In the genomic region with DNA sequence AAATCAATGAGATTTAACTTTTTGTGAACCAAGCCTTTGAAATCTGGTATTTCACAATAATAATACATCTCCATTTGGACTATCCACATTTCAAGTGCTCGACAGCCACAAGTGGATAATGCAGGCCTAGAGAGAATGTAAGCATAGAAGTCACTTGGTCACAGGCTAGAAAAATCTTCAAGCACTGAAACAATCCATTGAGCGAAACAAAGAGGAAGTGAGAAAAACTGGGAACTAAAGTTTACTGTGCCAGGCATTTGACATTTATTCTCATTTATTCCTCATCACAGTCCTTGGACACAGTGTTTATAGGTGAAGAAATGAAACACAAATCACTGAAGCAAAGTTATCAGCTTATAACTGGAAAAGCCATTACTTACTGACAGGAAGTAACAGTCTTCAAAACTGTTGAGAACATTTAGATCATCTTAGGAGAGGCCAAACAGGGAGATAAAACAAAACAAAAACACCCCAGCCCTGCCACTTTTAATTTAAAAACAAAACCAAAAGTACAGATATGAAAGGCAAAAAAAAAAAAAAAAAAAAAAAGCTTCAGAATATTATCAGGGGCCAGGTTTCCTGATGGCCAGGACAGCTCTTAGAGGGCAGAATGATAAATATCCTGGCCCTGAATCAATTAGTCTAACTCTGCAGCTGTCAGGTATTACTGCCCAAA, we compare ENCODE assay signal across 10 cellular contexts. TPM values are rescaled to one million over a fixed set of nuclear protein-coding genes. Genes with fewer than 3 reads are reported as not detected.
A peak's percentile ranks its signal among the peaks of the same experiment; 100 is the strongest.
DNase-seq lines count a peak whose midpoint lies in the region; ATAC-seq, FAIRE-seq and TF ChIP-seq lines count a peak whose summit lies in the region.
"Had no signal": no experiment of that assay in that cellular context is flagged by ENCODE, and none has a peak within 500 bp of the region (broad histone marks: within the 10 kb centered on the region; RNA-seq: fewer than 3 reads in every experiment).

No MANE protein-coding gene starts in this region.

- no peak for ATAC-seq in activated naive CD4-positive, alpha-beta T cell treated with anti-CD3 and anti-CD28 coated beads, Interleukin-2, amount 50 U/mL, for 72 hours
- ATAC-seq in K562 (peak; percentile 70), HG03378 (IDR thresholded peaks at IDR 0.05; ENCODE audit: unreplicated experiment) (no peak)

- in situ Hi-C loops in KBM-7 (cut with MboI; ENCODE audit: low pct_unique_long_range_greater_than_20kb, low sequenced_read_pairs) (no loop called here), K562 (cut with MboI) (no loop called here), transverse colon (cut with MboI; ENCODE audit: low pct_ligation_motif_present in 1 of 4, low pct_unique_long_range_greater_than_20kb in 1 of 4, low sequenced_read_pairs in 3 of 4) (no loop called here)

- H3K9me3 Mint-ChIP-seq in activated naive CD4-positive, alpha-beta T cell treated with anti-CD3 and anti-CD28 coated beads, Interleukin-2, amount 10 ng/mL, durations not matched to agents 7 days and 5 days = no peaks in the 10 kb centered on the region
- no peaks in the 10 kb centered on the region for H3K9me3 Mint-ChIP-seq in activated naive CD4-positive, alpha-beta T cell treated with anti-CD3 and anti-CD28 coated beads, Interleukin-2, amount 50 U/mL, for 72 hours

- H3K9me3 ChIP-seq in K562 (replicated peaks; ENCODE audit: control insufficient read depth, insufficient read depth, low read depth, low read length) = no peaks in the 10 kb centered on the region
- H3K9me3 ChIP-seq in transverse colon = no peaks in the 10 kb centered on the region

- peaks cover 20% of the 10 kb centered on the region for H3K4me1 Mint-ChIP-seq in activated naive CD4-positive, alpha-beta T cell treated with anti-CD3 and anti-CD28 coated beads, Interleukin-2, amount 10 ng/mL, durations not matched to agents 7 days and 5 days

- H3K27me3 ChIP-seq in K562 (ENCODE audit: control insufficient read depth in 2 of 2, insufficient read depth in 2 of 2, low read length in 2 of 2) (no peaks in the 10 kb centered on the region), transverse colon (no peaks in the 10 kb centered on the region)

- H3K4me3 ChIP-seq in K562 (no peak overlapping the region), transverse colon (no peak overlapping the region)

- TF ChIP-seq EP300 in K562 (IDR thresholded peaks at IDR 0.05; ENCODE audit: low read length) = no peak
- no peak for TF ChIP-seq EP300 in transverse colon (IDR thresholded peaks at IDR 0.05; ENCODE audit: low read depth)

- CTCF ChIA-PET in activated naive CD4-positive, alpha-beta T cell treated with anti-CD3 and anti-CD28 coated beads, Interleukin-2, amount 10 ng/mL, durations not matched to agents 7 days and 5 days (lab: Charles Lee) = interaction anchor here (1.0 kb wide), 1 partner anchor 180 kb away, joined by 4 read pairs; no protein-coding TSS in a partner anchor
- CTCF ChIA-PET in K562 (lab: Yijun Ruan, JAX; ENCODE audit: low intra/inter-chr PET ratio) = interaction anchor here (0.6 kb wide), 2 partner anchors 45 to 175 kb away, joined by 4 to 5 read pairs; no protein-coding TSS in a partner anchor

- TF ChIP-seq CTCF in K562 (IDR thresholded peaks at IDR 0.05 in 2 of 3, conservative IDR thresholded peaks at IDR 0.05 in 1 of 3; ENCODE audit: insufficient read depth in 2 of 3, low read depth in 1 of 3, low read length in 3 of 3) (no peak), transverse colon (IDR thresholded peaks at IDR 0.05) (no peak)

- no TSS peak for BruUV-seq in K562 (replicated peaks; lab: Mats Ljungman, UMichigan)

- H3K4me1 ChIP-seq in K562 (replicated peaks in 1 of 2; ENCODE audit: control insufficient read depth in 2 of 2, insufficient read depth in 2 of 2, low read length in 2 of 2) = peaks cover 0 to 14% of the 10 kb centered on the region in 2 experiments; a peak in 3 of 5 replicates
- peaks cover 0 to 10% (median 3%) of the 10 kb centered on the region in 4 donors for H3K4me1 ChIP-seq in transverse colon

- no peak for DNase-seq in activated naive CD4-positive, alpha-beta T cell treated with anti-CD3 and anti-CD28 coated beads, Interleukin-2, amount 10 ng/mL, durations not matched to agents 7 days and 5 days
- DNase-seq in activated naive CD4-positive, alpha-beta T cell treated with anti-CD3 and anti-CD28 coated beads, Interleukin-2, amount 50 U/mL, for 72 hours (ENCODE audit: low spot score in 2 of 2) = no peak
- DNase-seq in KBM-7 (peak; percentile 34), K562 (ENCODE audit: extremely low read depth in 1 of 4, low spot score in 3 of 4) (no peak), transverse colon (no peak), NCI-H2196 (lab: John Stamatoyannopoulos, UW; ENCODE audit: unreplicated experiment) (no peak), 8988T (no peak)
- DNase-seq: NCI-H1930 had no signal

- no peaks in the 10 kb centered on the region for H3K9me1 ChIP-seq in K562 (ENCODE audit: control insufficient read depth, insufficient read depth, low read length)

- peak overlapping the region; percentile 2 for H3K4me3 Mint-ChIP-seq in activated naive CD4-positive, alpha-beta T cell treated with anti-CD3 and anti-CD28 coated beads, Interleukin-2, amount 10 ng/mL, durations not matched to agents 7 days and 5 days

- H3K27ac ChIP-seq in K562 (ENCODE audit: extremely low read depth, low read depth, low read length) (peak overlapping the region; percentile 23; the same call in 1 of the 3 replicates), transverse colon (peak overlapping the region in 3 of 4 donors; percentile 30 to 41 (median 40))

- H3K9ac ChIP-seq in K562 (ENCODE audit: insufficient read depth in 1 of 2, low read depth in 2 of 2, low read length in 2 of 2) = no peak overlapping the region

- peaks cover 15% of the 10 kb centered on the region for H3K36me3 ChIP-seq in K562 (ENCODE audit: control insufficient read depth, insufficient read depth, low read length)
- H3K36me3 ChIP-seq in transverse colon = peaks cover 0 to 10% (median 0%) of the 10 kb centered on the region in 4 donors

- TF ChIP-seq POLR2A in K562 (conservative IDR thresholded peaks at IDR 0.05) (no peak), transverse colon (IDR thresholded peaks at IDR 0.05) (no peak)

- no peaks in the 10 kb centered on the region for H4K20me1 ChIP-seq in K562 (replicated peaks; ENCODE audit: control insufficient read depth, insufficient read depth, low read length)

- no peak overlapping the region; the same call in 1 of the 2 replicates for H3K4me2 ChIP-seq in K562 (ENCODE audit: insufficient read depth, low read length)

- no peak for TF ChIP-seq RAD21 in K562 (CRISPR knock-in tag; conservative IDR thresholded peaks at IDR 0.05 in 1 of 2, IDR thresholded peaks at IDR 0.05 in 1 of 2)

- H3K27ac Mint-ChIP-seq in activated naive CD4-positive, alpha-beta T cell treated with anti-CD3 and anti-CD28 coated beads, Interleukin-2, amount 10 ng/mL, durations not matched to agents 7 days and 5 days = peak overlapping the region; percentile 93
- peak overlapping the region in 1 of 2 donors; percentile 60 for H3K27ac Mint-ChIP-seq in activated naive CD4-positive, alpha-beta T cell treated with anti-CD3 and anti-CD28 coated beads, Interleukin-2, amount 50 U/mL, for 72 hours

- intact Hi-C loops in K562 (cut with micrococcal nuclease) (no loop called here), transverse colon (cut with DNase I; ENCODE audit: low total_unique reads) (no loop called here)

- H3K79me2 ChIP-seq in K562 (ENCODE audit: control insufficient read depth, insufficient read depth, low read length) = no peaks in the 10 kb centered on the region

- no peak overlapping the region for H2AFZ ChIP-seq in K562 (ENCODE audit: low read depth, low read length)

- H3K36me3 Mint-ChIP-seq in activated naive CD4-positive, alpha-beta T cell treated with anti-CD3 and anti-CD28 coated beads, Interleukin-2, amount 10 ng/mL, durations not matched to agents 7 days and 5 days = peaks cover 50% of the 10 kb centered on the region
- peaks cover 0 to 4% of the 10 kb centered on the region in 2 donors for H3K36me3 Mint-ChIP-seq in activated naive CD4-positive, alpha-beta T cell treated with anti-CD3 and anti-CD28 coated beads, Interleukin-2, amount 50 U/mL, for 72 hours

- H3K27me3 Mint-ChIP-seq in activated naive CD4-positive, alpha-beta T cell treated with anti-CD3 and anti-CD28 coated beads, Interleukin-2, amount 10 ng/mL, durations not matched to agents 7 days and 5 days = no peaks in the 10 kb centered on the region

- 75% methylated on average over 2 of the region's 2 CpGs for WGBS in K562 (ENCODE audit: insufficient coverage, low coverage, missing lambda C conversion rate)
- WGBS in transverse colon (ENCODE audit: low coverage in 1 of 2), 2 donors = 68 to 82% methylated on average over 2 of the region's 2 CpGs

- POLR2A ChIA-PET in K562 (lab: Yijun Ruan, JAX) = interaction anchor here (1.1 kb wide), 2 partner anchors 12 to 16 kb away, joined by 3 to 4 read pairs; no protein-coding TSS in a partner anchor

- FAIRE-seq in K562 (lab: Jason Lieb, UNC) = no peak
- FAIRE-seq: D721Med had no signal

TF ChIP-seq in K562, 482 proteins besides CTCF, POLR2A, EP300 and RAD21 (continues in another document):
- TF ChIP-seq E2F3 (CRISPR knock-in tag; IDR thresholded peaks at IDR 0.05) = no peak
- peak; percentile 71 for TF ChIP-seq CEBPB (tag; IDR thresholded peaks at IDR 0.05)

RNA-seq across cellular contexts. Expression of a gene that starts 29.2 kb away (rescaled TPM):
- 10 to 100 TPM; 21.5 to 26.8 TPM for total RNA-seq in activated naive CD4-positive, alpha-beta T cell treated with anti-CD3 and anti-CD28 coated beads, Interleukin-2, amount 50 U/mL, for 72 hours
- total RNA-seq in K562 (2011; cell fraction: chromatin; rRNA removed; ENCODE audit: low replicate concordance) = 35.8 and 41.6 TPM in 2 replicates
- total RNA-seq in K562 (2011; cell fraction: nucleolus; rRNA removed) = 33.9 and 38.3 TPM in 2 replicates
- total RNA-seq in K562 (2011; cell fraction: nucleoplasm; rRNA removed) = 46.0 and 52.8 TPM in 2 replicates
- total RNA-seq in K562 (2014; rRNA removed) (11.5 and 14.9 TPM in 2 replicates), K562 (2014; rRNA removed; fragmentation: Illumina TruSeq; extraction: Trizol) (22.5 and 23.8 TPM in 2 replicates), K562 (2015; rRNA removed; fragmentation: Illumina TruSeq; extraction: Trizol) (26.0 and 26.9 TPM in 2 replicates), K562 (2021) (20.7 and 21.4 TPM in 2 replicates), transverse colon (10 to 100 TPM; 22.3 to 67.0 (median 48.3) TPM)
- polyA plus RNA-seq in K562 (2011; rRNA removed) (30.3 and 31.0 TPM in 2 replicates), K562 (2014; fragmentation: Illumina TruSeq; extraction: Trizol) (17.1 and 18.9 TPM in 2 replicates), K562 (2014; fragmentation: Nextera tagmentation; extraction: Ambion mirVana) (1 to 10 TPM; 4.6 to 5.0 TPM), K562 (2014; rRNA removed) (9.1 and 10.2 TPM in 2 replicates)
- 14.3 and 18.3 TPM in 2 replicates for polyA plus RNA-seq in K562 (2011; cell fraction: cytosol; rRNA removed)
- 8.8 and 10.3 TPM in 2 replicates for polyA plus RNA-seq in K562 (2011; cell fraction: nucleus; rRNA removed)
- 18.2 and 29.0 TPM in 2 replicates for polyA plus RNA-seq in K562 (2012)
- polyA minus RNA-seq in K562 (2011; rRNA and poly(A)+ RNA removed) = 47.9 and 67.8 TPM in 2 replicates
- 28.9 and 41.8 TPM in 2 replicates for polyA minus RNA-seq in K562 (2011; cell fraction: cytosol; rRNA and poly(A)+ RNA removed)
- 6.5 and 8.1 TPM in 2 replicates for polyA minus RNA-seq in K562 (2011; cell fraction: nucleus; rRNA and poly(A)+ RNA removed)
